Comparison of ENCODE assay signal across 32 cellular contexts in the genomic region with DNA sequence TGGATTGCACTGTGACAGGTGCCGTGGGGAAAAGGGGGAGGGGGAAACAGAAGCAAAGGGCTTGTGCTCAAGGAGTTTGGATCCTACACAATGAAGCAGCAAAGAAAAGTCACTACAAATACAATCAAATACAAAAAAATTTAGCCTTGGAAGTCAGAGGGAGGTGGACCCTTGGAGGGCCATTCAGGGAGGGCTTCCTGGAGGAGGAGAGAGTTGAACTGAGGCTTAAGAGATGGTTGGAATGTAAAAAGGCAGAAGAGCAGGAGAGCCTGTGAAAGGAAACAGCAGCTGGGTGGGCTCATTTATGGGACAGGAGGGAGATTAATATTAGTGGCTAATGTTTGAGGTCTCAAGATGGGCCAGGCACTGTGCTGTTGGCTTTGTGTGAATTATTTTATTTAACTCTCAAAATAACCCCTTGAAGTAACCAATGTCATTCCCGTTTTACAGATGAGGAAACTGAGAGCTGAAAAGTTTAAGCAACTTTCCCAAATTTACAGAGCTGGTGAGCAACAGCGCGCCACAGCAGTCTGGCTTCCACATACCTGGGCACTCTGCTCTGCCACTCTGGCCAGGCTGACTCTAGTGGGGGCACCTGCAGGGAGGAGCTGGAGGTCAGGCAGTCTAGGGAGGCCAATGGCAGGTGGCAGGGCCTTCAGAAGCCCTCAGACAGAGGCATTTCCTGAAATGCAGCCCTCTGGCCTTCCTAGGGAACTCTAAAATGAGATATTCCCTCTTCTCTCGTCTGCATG. TPM values are rescaled to one million over a fixed set of nuclear protein-coding genes. Genes with fewer than 3 reads are reported as not detected.
"Had no signal": no experiment of that assay in that cellular context is flagged by ENCODE, and none has a peak within 500 bp of the region (broad histone marks: within the 10 kb centered on the region; RNA-seq: fewer than 3 reads in every experiment).

No MANE protein-coding gene starts in this region.

- H3K36me3 ChIP-seq: adrenal gland, esophagus squamous epithelium had no signal

- H3K9me3 Mint-ChIP-seq: activated CD4-positive, alpha-beta memory T cell treated with anti-CD3 and anti-CD28 coated beads for 36 hours; activated CD4-positive, alpha-beta T cell treated with anti-CD3 and anti-CD28 coated beads, Interleukin-2, amount 10 ng/mL, durations not matched to agents 24 days and 14 days; activated naive CD4-positive, alpha-beta T cell treated with anti-CD3 and anti-CD28 coated beads for 36 hours; activated naive CD4-positive, alpha-beta T cell treated with anti-CD3 and anti-CD28 coated beads, Interleukin-2, amount 50 U/mL, for 24 hours; activated naive CD8-positive, alpha-beta T cell treated with anti-CD3 and anti-CD28 coated beads for 36 hours; activated naive CD8-positive, alpha-beta T cell treated with anti-CD3 and anti-CD28 coated beads, Interleukin-2, amount 50 U/mL, for 24 hours; activated T-helper 1 cell treated with anti-CD3 and anti-CD28 coated beads, Interleukin-12 subunit alpha, Interleukin-12 subunit beta, Interleukin-2, Interleukin-4 antibody, amounts not matched to agents 30 ng/mL and 10 ng/mL and 1 ng/mL, durations not matched to agents 14 hours and 24 hours and 36 hours; activated T-helper 2 cell treated with anti-CD3 and anti-CD28 coated beads, Interferon-gamma antibody, Interleukin-2, Interleukin-4, amounts not matched to agents 10 μg/mL and 5 μg/mL and 100 μg/mL, durations not matched to agents 14 hours and 24 hours and 36 hours; effector memory CD8-positive, alpha-beta T cell had no signal

- H3K27ac Mint-ChIP-seq: activated CD4-positive, alpha-beta memory T cell treated with anti-CD3 and anti-CD28 coated beads for 36 hours; activated CD4-positive, alpha-beta T cell treated with anti-CD3 and anti-CD28 coated beads for 36 hours; activated CD4-positive, alpha-beta T cell treated with anti-CD3 and anti-CD28 coated beads, Interleukin-2, amount 10 ng/mL, durations not matched to agents 24 days and 14 days; activated CD8-positive, alpha-beta memory T cell treated with anti-CD3 and anti-CD28 coated beads, Interleukin-2, amount 10 ng/mL, durations not matched to agents 7 days and 5 days; activated CD8-positive, alpha-beta T cell treated with anti-CD3 and anti-CD28 coated beads, Interleukin-2, amount 10 ng/mL, durations not matched to agents 7 days and 5 days; activated naive CD4-positive, alpha-beta T cell treated with anti-CD3 and anti-CD28 coated beads for 36 hours; activated naive CD4-positive, alpha-beta T cell treated with anti-CD3 and anti-CD28 coated beads, Interleukin-2, amount 50 U/mL, for 24 hours; activated naive CD8-positive, alpha-beta T cell treated with anti-CD3 and anti-CD28 coated beads for 36 hours; activated naive CD8-positive, alpha-beta T cell treated with anti-CD3 and anti-CD28 coated beads, Interleukin-2, amount 50 U/mL, for 24 hours; activated T-helper 1 cell treated with anti-CD3 and anti-CD28 coated beads, Interleukin-12 subunit alpha, Interleukin-12 subunit beta, Interleukin-2, Interleukin-4 antibody, amounts not matched to agents 30 ng/mL and 10 ng/mL and 1 ng/mL, durations not matched to agents 14 hours and 24 hours and 36 hours; activated T-helper 2 cell treated with anti-CD3 and anti-CD28 coated beads, Interferon-gamma antibody, Interleukin-2, Interleukin-4, amounts not matched to agents 10 μg/mL and 5 μg/mL and 100 μg/mL, durations not matched to agents 14 hours and 24 hours and 36 hours; effector memory CD8-positive, alpha-beta T cell had no signal

- H3K9me3 ChIP-seq: adrenal gland, body of pancreas, esophagus squamous epithelium had no signal

- ATAC-seq: activated CD4-positive, alpha-beta T cell treated with anti-CD3 and anti-CD28 coated beads for 36 hours; activated CD8-positive, alpha-beta memory T cell treated with anti-CD3 and anti-CD28 coated beads, Interleukin-2, amount 10 ng/mL, durations not matched to agents 7 days and 5 days; activated CD8-positive, alpha-beta T cell treated with anti-CD3 and anti-CD28 coated beads, Interleukin-2, amount 10 ng/mL, durations not matched to agents 7 days and 5 days; activated naive CD8-positive, alpha-beta T cell treated with anti-CD3 and anti-CD28 coated beads, Interleukin-2, amount 50 U/mL, for 24 hours; body of pancreas; effector memory CD8-positive, alpha-beta T cell had no signal

- H3K36me3 Mint-ChIP-seq: activated CD4-positive, alpha-beta memory T cell treated with anti-CD3 and anti-CD28 coated beads for 36 hours; activated CD8-positive, alpha-beta memory T cell treated with anti-CD3 and anti-CD28 coated beads, Interleukin-2, amount 10 ng/mL, durations not matched to agents 7 days and 5 days; activated naive CD4-positive, alpha-beta T cell treated with anti-CD3 and anti-CD28 coated beads, Interleukin-2, amount 50 U/mL, for 24 hours; activated naive CD8-positive, alpha-beta T cell treated with anti-CD3 and anti-CD28 coated beads for 36 hours had no signal

- H3K4me1 Mint-ChIP-seq: activated CD8-positive, alpha-beta memory T cell treated with anti-CD3 and anti-CD28 coated beads, Interleukin-2, amount 10 ng/mL, durations not matched to agents 7 days and 5 days had no signal

- FAIRE-seq: colon, endothelial cell of umbilical vein, frontal cortex had no signal

- H3K27ac ChIP-seq: adrenal gland, body of pancreas, epithelial cell of prostate, esophagus squamous epithelium had no signal

- DNase-seq: activated CD4-positive, alpha-beta memory T cell treated with anti-CD3 and anti-CD28 coated beads for 36 hours; activated CD4-positive, alpha-beta T cell treated with anti-CD3 and anti-CD28 coated beads for 36 hours; activated CD4-positive, alpha-beta T cell treated with anti-CD3 and anti-CD28 coated beads, Interleukin-2, amount 10 ng/mL, durations not matched to agents 24 days and 14 days; activated CD4-positive, CD25-positive, alpha-beta regulatory T cell; activated CD4-positive, CD25-positive, alpha-beta regulatory T cell treated with anti-CD3 and anti-CD28 coated beads, Interleukin-2, amount 50 U/mL, for 72 hours; activated CD8-positive, alpha-beta memory T cell treated with anti-CD3 and anti-CD28 coated beads, Interleukin-2, amount 10 ng/mL, durations not matched to agents 7 days and 5 days; activated CD8-positive, alpha-beta memory T cell treated with anti-CD3 and anti-CD28 coated beads, Interleukin-2, amount 50 U/mL, for 4 hours; activated CD8-positive, alpha-beta T cell treated with anti-CD3 and anti-CD28 coated beads, Interleukin-2, amount 10 ng/mL, durations not matched to agents 7 days and 5 days; activated effector memory CD4-positive, alpha-beta T cell treated with anti-CD3 and anti-CD28 coated beads, Interleukin-2, amount 50 U/mL, for 16 hours; activated naive CD4-positive, alpha-beta T cell treated with anti-CD3 and anti-CD28 coated beads for 36 hours; activated naive CD8-positive, alpha-beta T cell treated with anti-CD3 and anti-CD28 coated beads for 36 hours; activated naive CD8-positive, alpha-beta T cell treated with anti-CD3 and anti-CD28 coated beads, Interleukin-2, amount 50 U/mL, for 24 hours; activated T-cell treated with anti-CD3 and anti-CD28 coated beads, Interleukin-2, amount 50 U/mL, for 1 hour; activated T-cell treated with anti-CD3 and anti-CD28 coated beads, Interleukin-2, amount 50 U/mL, for 48 hours; adrenal gland; amygdala; body of pancreas; caudate nucleus; cortex of kidney; dermis blood vessel endothelial cell; effector CD4-positive, alpha-beta T cell; effector memory CD8-positive, alpha-beta T cell; esophagus squamous epithelium; head of caudate nucleus; T-helper 2 cell had no signal

- H3K4me3 Mint-ChIP-seq: activated CD4-positive, alpha-beta memory T cell treated with anti-CD3 and anti-CD28 coated beads for 36 hours; activated CD4-positive, alpha-beta T cell treated with anti-CD3 and anti-CD28 coated beads for 36 hours; activated CD4-positive, alpha-beta T cell treated with anti-CD3 and anti-CD28 coated beads, Interleukin-2, amount 10 ng/mL, durations not matched to agents 24 days and 14 days; activated CD8-positive, alpha-beta memory T cell treated with anti-CD3 and anti-CD28 coated beads, Interleukin-2, amount 10 ng/mL, durations not matched to agents 7 days and 5 days; activated CD8-positive, alpha-beta T cell treated with anti-CD3 and anti-CD28 coated beads, Interleukin-2, amount 10 ng/mL, durations not matched to agents 7 days and 5 days; activated naive CD4-positive, alpha-beta T cell treated with anti-CD3 and anti-CD28 coated beads for 36 hours; activated naive CD8-positive, alpha-beta T cell treated with anti-CD3 and anti-CD28 coated beads for 36 hours; activated naive CD8-positive, alpha-beta T cell treated with anti-CD3 and anti-CD28 coated beads, Interleukin-2, amount 50 U/mL, for 24 hours; activated T-helper 1 cell treated with anti-CD3 and anti-CD28 coated beads, Interleukin-12 subunit alpha, Interleukin-12 subunit beta, Interleukin-2, Interleukin-4 antibody, amounts not matched to agents 30 ng/mL and 10 ng/mL and 1 ng/mL, durations not matched to agents 14 hours and 24 hours and 36 hours; effector memory CD8-positive, alpha-beta T cell had no signal

- H3K4me3 ChIP-seq: adrenal gland, body of pancreas, esophagus squamous epithelium had no signal

RNA-seq across cellular contexts. Expression of a gene that starts 2.7 kb away (rescaled TPM):
- total RNA-seq: activated CD8-positive, alpha-beta T cell treated with anti-CD3 and anti-CD28 coated beads, Interleukin-2, amount 10 ng/mL, durations not matched to agents 7 days and 5 days; activated naive CD4-positive, alpha-beta T cell treated with anti-CD3 and anti-CD28 coated beads for 36 hours; activated naive CD8-positive, alpha-beta T cell treated with anti-CD3 and anti-CD28 coated beads for 36 hours had no signal
